In the genomic region with DNA sequence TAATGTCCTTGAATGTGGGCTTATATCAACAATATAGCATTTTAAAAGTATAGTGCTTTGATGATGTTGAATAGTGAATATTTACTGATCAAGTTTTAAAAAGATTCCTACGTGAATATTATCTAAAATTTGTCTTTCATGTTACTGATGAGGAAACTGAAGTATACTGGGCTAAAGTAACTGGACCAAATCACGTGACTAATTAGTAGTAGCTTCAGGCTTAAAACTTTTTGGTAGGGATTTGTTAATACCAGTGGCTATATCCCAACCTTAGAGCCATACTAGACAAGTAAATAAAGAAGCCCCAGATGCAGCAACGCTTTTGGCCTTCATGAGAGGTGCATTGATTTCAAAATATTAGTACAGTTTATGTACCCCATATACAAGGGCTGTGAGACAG, we compare ENCODE assay signal across 8 cellular contexts.
"Had no signal": no experiment of that assay in that cellular context is flagged by ENCODE, and none has a peak within 500 bp of the region (broad histone marks: within the 10 kb centered on the region; RNA-seq: fewer than 3 reads in every experiment).

No MANE protein-coding gene starts in this region.

- H3K4me3 ChIP-seq: GM12878 had no signal

- DNase-seq: GDM1, GF-D8 had no signal

- ATAC-seq: GM12878 had no signal

- FAIRE-seq: G401.6, GM12878, GM12891, GM12892, GM18507, GM19239 had no signal
